In genomic region chr14:65026526-65026925, GRCh38 we compare ENCODE assay signal across 20 cellular contexts. TPM values are rescaled to one million over a fixed set of nuclear protein-coding genes. Genes with fewer than 3 reads are reported as not detected.
DNase-seq lines count a peak whose midpoint lies in the region; ATAC-seq and TF ChIP-seq lines count a peak whose summit lies in the region.
"Had no signal": no experiment of that assay in that cellular context is flagged by ENCODE, and none has a peak within 500 bp of the region (broad histone marks: within the 10 kb centered on the region; RNA-seq: fewer than 3 reads in every experiment).

No MANE protein-coding gene starts in this region.

- CTCF ChIA-PET in RWPE1 (lab: Yijun Ruan, JAX): interaction anchor here (0.6 to 0.7 kb wide), 2 partner anchors 74 to 761 kb away, joined by 3 to 5 read pairs; no protein-coding TSS in a partner anchor
- CTCF ChIA-PET in activated CD4-positive, alpha-beta memory T cell treated with anti-CD3 and anti-CD28 coated beads for 36 hours (lab: Charles Lee): no interaction called here

- H3K4me3 ChIP-seq in muscle layer of colon (ENCODE audit: low read depth in 1 of 2, low read length in 2 of 2): peak overlapping the region in 1 of 2 donors; percentile 38
- H3K4me3 ChIP-seq in stomach smooth muscle (ENCODE audit: low read length in 2 of 2): peak overlapping the region in 1 of 2 donors; percentile 63
- H3K4me3 ChIP-seq: K562 had no signal

- no peaks in the 10 kb centered on the region for H3K27me3 ChIP-seq in muscle layer of colon (ENCODE audit: control insufficient read depth in 1 of 2, insufficient read depth in 2 of 2, low read length in 2 of 2)
- H3K27me3 ChIP-seq in stomach smooth muscle (ENCODE audit: control insufficient read depth in 1 of 2, insufficient read depth in 2 of 2, low read length in 2 of 2): no peaks in the 10 kb centered on the region
- H3K27me3 ChIP-seq: BE2C had no signal

- ATAC-seq in HG03159 (IDR thresholded peaks at IDR 0.05; ENCODE audit: unreplicated experiment): no peak
- ATAC-seq: K562 had no signal

- no peaks in the 10 kb centered on the region for H3K4me1 Mint-ChIP-seq in activated CD4-positive, alpha-beta memory T cell treated with anti-CD3 and anti-CD28 coated beads for 36 hours (ENCODE audit: low read depth)

- H3K36me3 ChIP-seq in muscle layer of colon (ENCODE audit: insufficient read depth, low read length): peaks cover 14% of the 10 kb centered on the region
- H3K36me3 ChIP-seq in stomach smooth muscle (ENCODE audit: control insufficient read depth in 2 of 2, insufficient read depth in 2 of 2, low read length in 2 of 2): peaks cover 11 to 16% of the 10 kb centered on the region in 2 donors

- H3K27ac ChIP-seq in RWPE1 (peak overlapping the region; percentile 21; the same call in 1 of the 2 replicates), epithelial cell of prostate (peak overlapping the region; percentile 62), muscle layer of colon (ENCODE audit: low read depth, low read length) (peak overlapping the region; percentile 41), stomach smooth muscle (ENCODE audit: low read length) (peak overlapping the region; percentile 46)

- no peaks in the 10 kb centered on the region for H3K27me3 Mint-ChIP-seq in activated CD4-positive, alpha-beta memory T cell treated with anti-CD3 and anti-CD28 coated beads for 36 hours
- H3K27me3 Mint-ChIP-seq: CD4-positive, alpha-beta T cell had no signal

- no peak for TF ChIP-seq CTCF in RWPE1 (conservative IDR thresholded peaks at IDR 0.05; ENCODE audit: low read depth)

- peaks cover 7% of the 10 kb centered on the region for H3K36me3 Mint-ChIP-seq in activated CD4-positive, alpha-beta memory T cell treated with anti-CD3 and anti-CD28 coated beads for 36 hours

- H3K4me3 Mint-ChIP-seq in activated CD4-positive, alpha-beta memory T cell treated with anti-CD3 and anti-CD28 coated beads for 36 hours: no peak overlapping the region
- H3K4me3 Mint-ChIP-seq: CD4-positive, alpha-beta T cell had no signal

- POLR2A ChIA-PET in RWPE1 (lab: Yijun Ruan, JAX; ENCODE audit: low non-redundant PET): no interaction called here
- POLR2A ChIA-PET in activated CD4-positive, alpha-beta memory T cell treated with anti-CD3 and anti-CD28 coated beads for 36 hours (lab: Charles Lee): no interaction called here

- H3K4me1 ChIP-seq in muscle layer of colon (ENCODE audit: insufficient read depth, low read length) (peaks cover 6% of the 10 kb centered on the region), stomach smooth muscle (ENCODE audit: control insufficient read depth, insufficient read depth, low read length) (peaks cover 10% of the 10 kb centered on the region)
- H3K4me1 ChIP-seq: BE2C had no signal

- in situ Hi-C loops in G401 (cut with HindIII; ENCODE audit: low sequenced_read_pairs): no loop called here

- DNase-seq in RWPE1 (ENCODE audit: low spot score) (no peak), epithelial cell of prostate (ENCODE audit: low read depth, low spot score) (no peak), NCI-H1092 treated with DMSO at 0.1 percent for 48 hours (lab: John Stamatoyannopoulos, UW) (no peak), G401 (ENCODE audit: low spot score) (no peak)
- no peak for DNase-seq in activated CD4-positive, alpha-beta memory T cell treated with anti-CD3 and anti-CD28 coated beads for 36 hours
- DNase-seq: BE2C; Caco-2; CD4-positive, alpha-beta T cell; DMS153; EL; NCI-H1694 treated with DMSO at 0.1 percent for 48 hours; NCI-H2107; NCI-H226; NCI-H524 treated with DMSO at 0.1 percent for 48 hours; RPMI8226; SIG-M5 had no signal

- H3K9ac ChIP-seq in muscle layer of colon (ENCODE audit: low read length) (no peak overlapping the region), stomach smooth muscle (ENCODE audit: low read length in 2 of 2) (no peak overlapping the region)

- no peak overlapping the region for H3K27ac Mint-ChIP-seq in activated CD4-positive, alpha-beta memory T cell treated with anti-CD3 and anti-CD28 coated beads for 36 hours
- H3K27ac Mint-ChIP-seq: CD4-positive, alpha-beta T cell had no signal

- no peaks in the 10 kb centered on the region for H3K9me3 Mint-ChIP-seq in activated CD4-positive, alpha-beta memory T cell treated with anti-CD3 and anti-CD28 coated beads for 36 hours
- H3K9me3 Mint-ChIP-seq: CD4-positive, alpha-beta T cell had no signal

- intact Hi-C loops in activated CD4-positive, alpha-beta memory T cell treated with anti-CD3 and anti-CD28 coated beads for 36 hours (cut with micrococcal nuclease): no loop called here

- H3K9me3 ChIP-seq in muscle layer of colon (ENCODE audit: low read length) (no peaks in the 10 kb centered on the region), stomach smooth muscle (ENCODE audit: control insufficient read depth in 2 of 2, low read length in 2 of 2) (no peaks in the 10 kb centered on the region)
- H3K9me3 ChIP-seq: BE2C, Caco-2 had no signal

RNA-seq across cellular contexts. Expression of gene FNTB, which starts 39.8 kb away (rescaled TPM):
- total RNA-seq in activated CD4-positive, alpha-beta memory T cell treated with anti-CD3 and anti-CD28 coated beads for 36 hours: 10 to 100 TPM in 1 of 2 experiments, 1 to 10 TPM in 1; 8.8 to 12.3 TPM
- total RNA-seq in G401 (2014; rRNA removed; shearing (Covaris generic)): 8.0 and 8.7 TPM in 2 replicates

RNA-seq across cellular contexts. Expression of gene RAB15, which starts 54.4 kb away (rescaled TPM):
- 1 to 10 TPM; 4.8 to 5.3 TPM for total RNA-seq in activated CD4-positive, alpha-beta memory T cell treated with anti-CD3 and anti-CD28 coated beads for 36 hours
- 15.8 and 26.2 TPM in 2 replicates for total RNA-seq in G401 (2014; rRNA removed; shearing (Covaris generic))
